Comparison of ENCODE assay signal across 8 cellular contexts in genomic region chr4:148561467-148561866, GRCh38.
"Had no signal": no experiment of that assay in that cellular context is flagged by ENCODE, and none has a peak within 500 bp of the region (broad histone marks: within the 10 kb centered on the region; RNA-seq: fewer than 3 reads in every experiment).

No MANE protein-coding gene starts in this region.

- H3K9ac ChIP-seq: GM23248 had no signal

- H3K4me1 ChIP-seq: HAP-1 had no signal

- ATAC-seq: HCT116 had no signal

- H2AFZ ChIP-seq: GM23248 had no signal

- H3K9me3 ChIP-seq: HAP-1 had no signal

- H3K27ac ChIP-seq: GM23248 had no signal

- H3K4me3 Mint-ChIP-seq: H9, HFFc6 had no signal

- H3K9me3 Mint-ChIP-seq: H9 had no signal

- H3K36me3 ChIP-seq: HAP-1 had no signal

- H3K4me3 ChIP-seq: GM23248, HAP-1 had no signal

- H3K4me1 Mint-ChIP-seq: H9 had no signal

- H3K27ac Mint-ChIP-seq: H9, HFFc6 had no signal

- DNase-seq: GM23248, GOT3, H7, H9, HCEC 1CT, HFFc6 had no signal
